In the genomic region with DNA sequence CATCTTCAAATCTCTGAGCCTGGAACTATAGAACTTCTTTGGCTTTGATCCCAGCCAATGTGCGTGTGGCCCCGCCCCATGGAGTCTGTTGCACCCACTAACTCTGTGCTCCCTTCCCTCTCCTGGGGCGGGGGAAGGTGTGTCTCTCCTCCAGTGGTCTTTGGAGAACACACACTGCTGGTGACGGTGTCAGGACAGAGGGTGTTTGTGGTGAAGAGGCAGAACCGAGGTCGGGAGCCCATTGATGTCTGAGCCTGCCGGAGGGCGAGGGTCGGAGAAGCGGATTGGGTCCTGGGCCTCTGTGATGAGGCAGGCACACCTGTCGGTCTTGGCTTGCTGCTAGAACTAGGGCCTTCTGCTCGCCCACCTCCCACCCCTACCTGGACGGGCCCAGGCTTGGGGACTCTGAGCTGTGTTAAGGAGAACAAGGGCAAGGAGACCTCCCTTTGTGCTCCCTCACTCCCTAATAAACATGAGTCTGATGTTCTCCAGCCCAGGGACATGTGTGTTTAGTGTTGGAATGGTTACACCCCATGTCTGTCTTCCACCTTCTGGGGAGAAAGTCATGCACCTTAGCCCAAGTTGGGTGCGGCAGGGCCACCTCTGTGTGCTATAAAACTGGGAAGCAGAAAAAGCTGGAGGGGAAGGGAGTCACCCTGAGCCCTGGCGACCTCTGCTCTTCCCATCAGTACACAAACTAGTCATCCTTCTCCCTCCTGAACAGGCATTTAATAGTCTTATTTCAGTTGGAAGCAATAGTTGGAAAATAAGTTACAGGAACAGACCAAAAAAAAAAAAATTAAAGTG, we compare ENCODE assay signal across 13 cellular contexts. TPM values are rescaled to one million over a fixed set of nuclear protein-coding genes. Genes with fewer than 3 reads are reported as not detected.
DNase-seq lines count a peak whose midpoint lies in the region; ATAC-seq and TF ChIP-seq lines count a peak whose summit lies in the region.
"Had no signal": no experiment of that assay in that cellular context is flagged by ENCODE, and none has a peak within 500 bp of the region (broad histone marks: within the 10 kb centered on the region; RNA-seq: fewer than 3 reads in every experiment).

No MANE protein-coding gene starts in this region.

- TF ChIP-seq POLR2A in transverse colon (IDR thresholded peaks at IDR 0.05): peak; percentile 55
- TF ChIP-seq POLR2A in prostate gland (IDR thresholded peaks at IDR 0.05): no peak

- intact Hi-C loops in transverse colon (cut with DNase I; ENCODE audit: low total_unique reads): no loop called here
- intact Hi-C loops in prostate gland (cut with DNase I): no loop called here

- H3K27ac ChIP-seq in SK-N-MC: peak overlapping the region; percentile 50
- peak overlapping the region; percentile 89 to 91 (median 90) for H3K27ac ChIP-seq in transverse colon
- H3K27ac ChIP-seq in prostate gland: no peak overlapping the region

- H3K9me3 Mint-ChIP-seq in activated naive CD4-positive, alpha-beta T cell treated with anti-CD3 and anti-CD28 coated beads, Interleukin-2, amount 50 U/mL, for 72 hours: no peaks in the 10 kb centered on the region
- peaks cover 3% of the 10 kb centered on the region for H3K9me3 Mint-ChIP-seq in glutamatergic neuron (ENCODE audit: unreplicated experiment)
- H3K9me3 Mint-ChIP-seq: activated naive CD4-positive, alpha-beta T cell treated with anti-CD3 and anti-CD28 coated beads, Interleukin-2, amount 50 U/mL, for 24 hours had no signal

- H3K4me1 ChIP-seq in transverse colon (peaks cover 24 to 90% (median 61%) of the 10 kb centered on the region in 4 donors), prostate gland (replicated peaks) (peaks cover 5% of the 10 kb centered on the region)

- in situ Hi-C loops in transverse colon (cut with MboI; ENCODE audit: low pct_ligation_motif_present in 1 of 4, low pct_unique_long_range_greater_than_20kb in 1 of 4, low sequenced_read_pairs in 3 of 4): no loop called here

- H3K27me3 ChIP-seq in transverse colon (no peaks in the 10 kb centered on the region), prostate gland (replicated peaks; ENCODE audit: insufficient read depth) (no peaks in the 10 kb centered on the region)
- H3K27me3 ChIP-seq: upper lobe of left lung had no signal

- H3K9ac ChIP-seq in SK-N-MC (ENCODE audit: insufficient read length): no peak overlapping the region

- H3K27me3 Mint-ChIP-seq in glutamatergic neuron (ENCODE audit: unreplicated experiment): no peaks in the 10 kb centered on the region
- H3K27me3 Mint-ChIP-seq: activated naive CD4-positive, alpha-beta T cell treated with anti-CD3 and anti-CD28 coated beads, Interleukin-2, amount 50 U/mL, for 24 hours had no signal

- peak overlapping the region; percentile 39 to 44 for H3K27ac Mint-ChIP-seq in activated naive CD4-positive, alpha-beta T cell treated with anti-CD3 and anti-CD28 coated beads, Interleukin-2, amount 50 U/mL, for 72 hours
- peak overlapping the region; percentile 33 for H3K27ac Mint-ChIP-seq in glutamatergic neuron (ENCODE audit: unreplicated experiment)
- H3K27ac Mint-ChIP-seq: activated naive CD4-positive, alpha-beta T cell treated with anti-CD3 and anti-CD28 coated beads, Interleukin-2, amount 50 U/mL, for 24 hours had no signal

- 28 to 57% methylated on average over 4 to 15 of the region's 15 CpGs for WGBS in transverse colon (ENCODE audit: low coverage in 1 of 2), 2 donors
- 75% methylated on average over 15 of the region's 15 CpGs for WGBS in prostate gland

- TF ChIP-seq CTCF in glutamatergic neuron (IDR thresholded peaks at IDR 0.05; ENCODE audit: partially characterized antibody, unreplicated experiment) (no peak), transverse colon (IDR thresholded peaks at IDR 0.05) (no peak), prostate gland (IDR thresholded peaks at IDR 0.05) (no peak)

- peaks cover 6% of the 10 kb centered on the region for H3K4me1 Mint-ChIP-seq in glutamatergic neuron (ENCODE audit: low read depth, unreplicated experiment)

- no peak overlapping the region for H3K4me3 Mint-ChIP-seq in glutamatergic neuron (ENCODE audit: unreplicated experiment)
- H3K4me3 Mint-ChIP-seq: activated naive CD4-positive, alpha-beta T cell treated with anti-CD3 and anti-CD28 coated beads, Interleukin-2, amount 50 U/mL, for 24 hours had no signal

- no peak for DNase-seq in activated naive CD4-positive, alpha-beta T cell treated with anti-CD3 and anti-CD28 coated beads, Interleukin-2, amount 50 U/mL, for 72 hours (ENCODE audit: low spot score in 2 of 2)
- DNase-seq in activated naive CD4-positive, alpha-beta T cell treated with Interleukin-2 at 50 U/mL for 16 hours: no peak
- DNase-seq in SK-N-MC (ENCODE audit: low read depth, low spot score) (no peak), glutamatergic neuron (no peak), transverse colon (peak; percentile 78), prostate gland (ENCODE audit: low spot score) (no peak)
- DNase-seq: foreskin melanocyte, islet precursor cell, NCI-H187 treated with DMSO at 0.1 percent for 48 hours had no signal

- peaks cover 17% of the 10 kb centered on the region in 2 donors for H3K36me3 Mint-ChIP-seq in activated naive CD4-positive, alpha-beta T cell treated with anti-CD3 and anti-CD28 coated beads, Interleukin-2, amount 50 U/mL, for 72 hours
- H3K36me3 Mint-ChIP-seq in glutamatergic neuron (ENCODE audit: unreplicated experiment): peaks cover 5% of the 10 kb centered on the region

- ATAC-seq in activated naive CD4-positive, alpha-beta T cell treated with anti-CD3 and anti-CD28 coated beads, Interleukin-2, amount 50 U/mL, for 72 hours: no peak
- ATAC-seq in HG03571 (IDR thresholded peaks at IDR 0.05; ENCODE audit: unreplicated experiment): no peak
- no peak for ATAC-seq in GM19324 (IDR thresholded peaks at IDR 0.05; ENCODE audit: low FRiP score, unreplicated experiment)

- no peak overlapping the region for H3K4me3 ChIP-seq in SK-N-MC
- no peak overlapping the region for H3K4me3 ChIP-seq in transverse colon
- H3K4me3 ChIP-seq in prostate gland: no peak overlapping the region
- H3K4me3 ChIP-seq: upper lobe of left lung had no signal

- H3K36me3 ChIP-seq in SK-N-MC (ENCODE audit: insufficient read depth, low read length): peaks cover 32% of the 10 kb centered on the region; the same call in 1 of the 2 replicates
- peaks cover 0 to 6% (median 0%) of the 10 kb centered on the region in 4 donors for H3K36me3 ChIP-seq in transverse colon
- peaks cover 0 to 4% of the 10 kb centered on the region in 2 donors for H3K36me3 ChIP-seq in prostate gland

- no peaks in the 10 kb centered on the region for H3K9me3 ChIP-seq in SK-N-MC (ENCODE audit: low read depth, low read length)
- H3K9me3 ChIP-seq in transverse colon: no peaks in the 10 kb centered on the region
- no peaks in the 10 kb centered on the region for H3K9me3 ChIP-seq in prostate gland
- H3K9me3 ChIP-seq: upper lobe of left lung had no signal

- TF ChIP-seq EP300 in transverse colon (IDR thresholded peaks at IDR 0.05; ENCODE audit: low read depth): no peak

RNA-seq across cellular contexts. Expression of a gene that starts 4.6 kb away (rescaled TPM):
- 10 to 100 TPM; 17.1 to 32.8 TPM for total RNA-seq in activated naive CD4-positive, alpha-beta T cell treated with anti-CD3 and anti-CD28 coated beads, Interleukin-2, amount 50 U/mL, for 72 hours
- total RNA-seq in glutamatergic neuron (ENCODE audit: unreplicated experiment) (42.4 TPM), transverse colon (100 to 1,000 TPM in 1 of 4 donors, 10 to 100 TPM in 3; 43.5 to 111 (median 51.2) TPM), prostate gland (10 to 100 TPM; 21.2 to 43.4 TPM)

RNA-seq across cellular contexts. Expression of a gene that starts 5.2 kb away (rescaled TPM):
- 100 to 1,000 TPM; 147 to 153 TPM for total RNA-seq in activated naive CD4-positive, alpha-beta T cell treated with anti-CD3 and anti-CD28 coated beads, Interleukin-2, amount 50 U/mL, for 72 hours
- total RNA-seq in glutamatergic neuron (ENCODE audit: unreplicated experiment): 66.9 TPM
- total RNA-seq in transverse colon: 100 to 1,000 TPM; 105 to 403 (median 256) TPM
- total RNA-seq in prostate gland: 100 to 1,000 TPM; 213 to 243 TPM

RNA-seq across cellular contexts. Expression of a gene that starts 14.5 kb away (rescaled TPM):
- 10 to 100 TPM in 1 of 2 donors, 1 to 10 TPM in 1; 7.7 to 12.5 TPM for total RNA-seq in activated naive CD4-positive, alpha-beta T cell treated with anti-CD3 and anti-CD28 coated beads, Interleukin-2, amount 50 U/mL, for 72 hours
- 30.9 TPM for total RNA-seq in glutamatergic neuron (ENCODE audit: unreplicated experiment)
- 1 to 10 TPM in 3 of 4 donors, not detected in 1; 2.0 to 5.1 (median 3.8) TPM for total RNA-seq in transverse colon
- 10 to 100 TPM in 1 of 2 donors, 1 to 10 TPM in 1; 4.1 to 10.2 TPM for total RNA-seq in prostate gland

RNA-seq across cellular contexts. Expression of a gene that starts 23.3 kb away (rescaled TPM):
- total RNA-seq in activated naive CD4-positive, alpha-beta T cell treated with anti-CD3 and anti-CD28 coated beads, Interleukin-2, amount 50 U/mL, for 72 hours: 10 to 100 TPM in 1 of 2 donors, 1 to 10 TPM in 1; 7.0 to 18.9 TPM
- total RNA-seq in glutamatergic neuron (ENCODE audit: unreplicated experiment) (530 TPM), transverse colon (10 to 100 TPM in 2 of 4 donors, 1 to 10 TPM in 1, not detected in 1; 3.5 to 17.2 (median 12.5) TPM), prostate gland (1 to 10 TPM; 1.7 to 2.8 TPM)

RNA-seq across cellular contexts. Expression of a gene that starts 23.8 kb away (rescaled TPM):
- 10 to 100 TPM; 33.3 to 54.2 TPM for total RNA-seq in activated naive CD4-positive, alpha-beta T cell treated with anti-CD3 and anti-CD28 coated beads, Interleukin-2, amount 50 U/mL, for 72 hours
- 1.1 TPM for total RNA-seq in glutamatergic neuron (ENCODE audit: unreplicated experiment)
- total RNA-seq in transverse colon: 1 to 10 TPM in 2 of 4 donors, under 1 TPM in 1, not detected in 1; 0.96 to 9.4 (median 2.2) TPM
- 10 to 100 TPM in 1 of 2 donors, 1 to 10 TPM in 1; 1.8 to 37.6 TPM for total RNA-seq in prostate gland

Comparison
In these comparisons a context has a peak if more than half of its experiments do, and no peak if none do; other contexts are left out.
1. H3K27ac ChIP-seq: peak in SK-N-MC (single experiment) and transverse colon (4 of 4); none in prostate gland (0 of 2).